Comparison of ENCODE assay signal across 27 cellular contexts in the genomic region with DNA sequence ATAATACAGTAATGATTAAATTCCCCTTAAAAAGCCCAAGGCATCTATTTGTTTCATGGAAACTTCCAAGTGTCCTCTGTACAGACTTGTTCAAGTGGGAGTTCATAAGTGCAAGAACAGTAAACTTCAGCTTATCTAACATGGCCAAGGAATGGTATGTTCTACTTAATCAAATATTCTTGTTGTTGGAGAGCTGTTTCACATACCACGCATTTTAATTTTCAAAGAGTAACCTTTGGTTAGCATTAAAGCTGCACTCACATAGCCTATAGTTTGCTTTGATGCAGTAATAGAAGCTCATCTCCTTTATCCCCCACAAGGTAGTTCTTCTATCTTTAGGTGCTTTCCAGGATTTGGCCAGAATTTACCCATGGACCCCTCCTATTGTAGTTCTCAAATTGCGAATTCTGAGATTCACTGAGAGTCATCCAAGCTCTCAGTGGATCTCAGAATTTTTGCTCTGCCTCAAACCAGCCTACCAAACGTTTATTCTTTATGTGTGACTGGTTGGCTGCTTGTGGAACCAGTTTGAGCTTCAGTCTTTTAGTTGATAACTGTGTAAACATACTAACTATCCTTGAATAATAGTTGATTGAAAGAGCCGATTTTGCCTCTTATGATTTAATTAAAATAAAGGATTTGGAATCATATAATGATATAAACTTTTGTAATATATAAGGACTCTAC.
DNase-seq lines count a peak whose midpoint lies in the region; ATAC-seq and TF ChIP-seq lines count a peak whose summit lies in the region.
"Had no signal": no experiment of that assay in that cellular context is flagged by ENCODE, and none has a peak within 500 bp of the region (broad histone marks: within the 10 kb centered on the region; RNA-seq: fewer than 3 reads in every experiment).

No MANE protein-coding gene starts in this region.

- no peaks in the 10 kb centered on the region for H3K9me3 ChIP-seq in mammary epithelial cell (replicated peaks; ENCODE audit: insufficient read depth, low read length)
- H3K9me3 ChIP-seq in left lung, result peaks cover 0 to 3% of the 10 kb centered on the region in 2 donors
- no peaks in the 10 kb centered on the region for H3K9me3 ChIP-seq in suprapubic skin
- H3K9me3 ChIP-seq: SJCRH30, transverse colon had no signal

- BruUV-seq in mammary epithelial cell (replicated peaks; lab: Mats Ljungman, UMichigan) (no TSS peak), MCF 10A (replicated peaks; lab: Mats Ljungman, UMichigan) (no TSS peak)

- no peak overlapping the region for H3K9ac ChIP-seq in mammary epithelial cell (ENCODE audit: insufficient read depth, low read length)

- no peaks in the 10 kb centered on the region for H3K36me3 Mint-ChIP-seq in MCF 10A (ENCODE audit: insufficient read depth, unreplicated experiment)
- H3K36me3 Mint-ChIP-seq in stimulated activated naive B cell treated with anti-CD40 and anti-IgM and Interleukin-4, amounts not matched to agents 10 μg/mL and 1 μg/mL and 100 μg/mL, for 72 hours, result no peaks in the 10 kb centered on the region

- H3K9me3 Mint-ChIP-seq in MCF 10A (ENCODE audit: unreplicated experiment), result no peaks in the 10 kb centered on the region
- H3K9me3 Mint-ChIP-seq in stimulated activated naive B cell treated with anti-CD40 and anti-IgM and Interleukin-4, amounts not matched to agents 10 μg/mL and 1 μg/mL and 100 μg/mL, for 72 hours, result no peaks in the 10 kb centered on the region

- peak overlapping the region; percentile 75 for H3K27ac ChIP-seq in mammary epithelial cell (ENCODE audit: insufficient read depth, low read depth, low read length)
- H3K27ac ChIP-seq in left lung, result peak overlapping the region; percentile 49 to 58
- H3K27ac ChIP-seq in suprapubic skin, result peak overlapping the region; percentile 34
- H3K27ac ChIP-seq: SJCRH30, transverse colon had no signal

- POLR2A ChIA-PET in MCF 10A (lab: Yijun Ruan, JAX), result interaction anchor here (0.5 to 3.1 kb wide), 9 partner anchors 8 to 585 kb away, joined by 3 to 15 read pairs (median 4); no protein-coding TSS in a partner anchor

- CTCF ChIA-PET in mammary epithelial cell (lab: Charles Lee; ENCODE audit: low non-redundant PET), result no interaction called here
- CTCF ChIA-PET in MCF 10A (lab: Yijun Ruan, JAX), result interaction anchor here (0.5 to 1.1 kb wide), 4 partner anchors 11 to 801 kb away, joined by 3 read pairs; no protein-coding TSS in a partner anchor

- no peaks in the 10 kb centered on the region for H3K79me2 ChIP-seq in mammary epithelial cell (ENCODE audit: insufficient read depth, low read length)

- peak overlapping the region; percentile 67 for H3K4me2 ChIP-seq in mammary epithelial cell (ENCODE audit: insufficient read depth, low read depth, low read length)
- H3K4me2 ChIP-seq: smooth muscle cell had no signal

- H3K36me3 ChIP-seq in mammary epithelial cell (ENCODE audit: insufficient read depth, low read length) (no peaks in the 10 kb centered on the region), left lung (no peaks in the 10 kb centered on the region), suprapubic skin (no peaks in the 10 kb centered on the region)
- H3K36me3 ChIP-seq: SJCRH30, transverse colon had no signal

- H3K4me3 Mint-ChIP-seq in MCF 10A (ENCODE audit: unreplicated experiment), result no peak overlapping the region
- H3K4me3 Mint-ChIP-seq in stimulated activated naive B cell treated with anti-CD40 and anti-IgM and Interleukin-4, amounts not matched to agents 10 μg/mL and 1 μg/mL and 100 μg/mL, for 72 hours, result no peak overlapping the region
- H3K4me3 Mint-ChIP-seq: B cell, HFFc6, nephron progenitor cell had no signal

- in situ Hi-C loops in mammary epithelial cell (cut with MboI; ENCODE audit: low sequenced_read_pairs in 2 of 2), result no loop called here

- no peak for TF ChIP-seq POLR2A in suprapubic skin (IDR thresholded peaks at IDR 0.05)

- no peak overlapping the region for H3K27ac Mint-ChIP-seq in MCF 10A (ENCODE audit: low read depth, unreplicated experiment)
- H3K27ac Mint-ChIP-seq in stimulated activated naive B cell treated with anti-CD40 and anti-IgM and Interleukin-4, amounts not matched to agents 10 μg/mL and 1 μg/mL and 100 μg/mL, for 72 hours, result no peak overlapping the region
- H3K27ac Mint-ChIP-seq: B cell, HFFc6, nephron progenitor cell had no signal

- intact Hi-C loops in mammary epithelial cell (cut with micrococcal nuclease), result no loop called here
- intact Hi-C loops in MCF 10A (cut with micrococcal nuclease), result no loop called here
- intact Hi-C loops in left lung (cut with DNase I), result no loop called here

- WGBS in mammary epithelial cell (ENCODE audit: low coverage, missing lambda C conversion rate), result 43% methylated on average over 4 of the region's 4 CpGs
- WGBS in suprapubic skin, result 55% methylated on average over 4 of the region's 4 CpGs

- no peak for TF ChIP-seq EP300 in suprapubic skin (IDR thresholded peaks at IDR 0.05)

- TF ChIP-seq CTCF in mammary epithelial cell (conservative IDR thresholded peaks at IDR 0.05 in 1 of 2, IDR thresholded peaks at IDR 0.05 in 1 of 2; ENCODE audit: extremely low read depth in 1 of 2, insufficient read depth in 1 of 2, low read depth in 1 of 2, low read length in 2 of 2) (no peak), MCF 10A (IDR thresholded peaks at IDR 0.05; ENCODE audit: unreplicated experiment) (no peak), choroid plexus epithelial cell (conservative IDR thresholded peaks at IDR 0.05; ENCODE audit: low read depth, low read length) (no peak), left lung (IDR thresholded peaks at IDR 0.05) (no peak), suprapubic skin (IDR thresholded peaks at IDR 0.05) (no peak)

- H3K27me3 ChIP-seq in mammary epithelial cell (ENCODE audit: insufficient read depth, low read length) (no peaks in the 10 kb centered on the region), left lung (no peaks in the 10 kb centered on the region), suprapubic skin (no peaks in the 10 kb centered on the region)
- H3K27me3 ChIP-seq: SJCRH30, transverse colon had no signal

- peak; percentile 75 for DNase-seq in mammary epithelial cell
- no peak for DNase-seq in MCF 10A (ENCODE audit: unreplicated experiment)
- peak; percentile 90 for DNase-seq in choroid plexus epithelial cell (ENCODE audit: low read depth)
- no peak for DNase-seq in left lung
- no peak for DNase-seq in suprapubic skin (ENCODE audit: low spot score in 2 of 2)
- no peak for DNase-seq in stimulated activated naive B cell treated with anti-CD40 and anti-IgM and Interleukin-4, amounts not matched to agents 10 μg/mL and 1 μg/mL and 100 μg/mL, for 72 hours
- no peak for DNase-seq in activated CD8-positive, alpha-beta memory T cell treated with anti-CD3 and anti-CD28 coated beads, Interleukin-2, amount 50 U/mL, for 48 hours
- DNase-seq: activated CD4-positive, alpha-beta T cell treated with anti-CD3 and anti-CD28 coated beads for 4 hours; activated naive CD4-positive, alpha-beta T cell treated with Interleukin-2 at 50 U/mL for 16 hours; activated T-cell treated with anti-CD3 and anti-CD28 coated beads, Interleukin-2, amount 50 U/mL, for 48 hours; DMS79 treated with DMSO at 0.1 percent for 48 hours; effector memory CD4-positive, alpha-beta T cell; HFFc6; Kasumi-1; left cardiac atrium; NCI-H1092; NCI-H2029; NCI-H446; nephron progenitor cell; SJCRH30; stimulated activated CD4-positive, alpha-beta T cell treated with anti-CD3 and anti-CD28 coated beads, Interleukin-4, amount 100 ng/mL, for 1 hour; stimulated activated naive CD8-positive, alpha-beta T cell treated with anti-CD3 and anti-CD28 coated beads, Interleukin-15, Interleukin-2, amounts not matched to agents 100 U/mL and 50 U/mL, for 24 hours; transverse colon had no signal

- H3K4me3 ChIP-seq in mammary epithelial cell (replicated peaks in 1 of 3; ENCODE audit: insufficient read depth in 1 of 3, low read depth in 2 of 3, low read length in 3 of 3) (no peak overlapping the region), choroid plexus epithelial cell (ENCODE audit: low read depth, low read length) (no peak overlapping the region), left lung (no peak overlapping the region), suprapubic skin (no peak overlapping the region)
- H3K4me3 ChIP-seq: GM12878, SJCRH30, smooth muscle cell, transverse colon had no signal

- dilution Hi-C loops in mammary epithelial cell (cut with HindIII; ENCODE audit: low sequenced_read_pairs), result no loop called here

- no peaks in the 10 kb centered on the region for H3K4me1 Mint-ChIP-seq in MCF 10A (ENCODE audit: insufficient read depth, unreplicated experiment)
- H3K4me1 Mint-ChIP-seq in stimulated activated naive B cell treated with anti-CD40 and anti-IgM and Interleukin-4, amounts not matched to agents 10 μg/mL and 1 μg/mL and 100 μg/mL, for 72 hours, result no peaks in the 10 kb centered on the region
- H3K4me1 Mint-ChIP-seq: B cell had no signal

- H2AFZ ChIP-seq in mammary epithelial cell (ENCODE audit: low read depth, low read length), result peak overlapping the region; percentile 74

- peak; percentile 84 for ATAC-seq in left lung
- no peak for ATAC-seq in stimulated activated naive B cell treated with anti-CD40 and anti-IgM and Interleukin-4, amounts not matched to agents 10 μg/mL and 1 μg/mL and 100 μg/mL, for 72 hours (replicated peaks)
- ATAC-seq in GM21390 (IDR thresholded peaks at IDR 0.05; ENCODE audit: unreplicated experiment), result no peak
- ATAC-seq: GM12878; stimulated activated naive CD8-positive, alpha-beta T cell treated with anti-CD3 and anti-CD28 coated beads, Interleukin-15, Interleukin-2, amounts not matched to agents 100 U/mL and 50 U/mL, for 24 hours had no signal

- no peaks in the 10 kb centered on the region for H3K27me3 Mint-ChIP-seq in MCF 10A (ENCODE audit: insufficient read depth, unreplicated experiment)
- no peaks in the 10 kb centered on the region for H3K27me3 Mint-ChIP-seq in stimulated activated naive B cell treated with anti-CD40 and anti-IgM and Interleukin-4, amounts not matched to agents 10 μg/mL and 1 μg/mL and 100 μg/mL, for 72 hours
- H3K27me3 Mint-ChIP-seq: B cell had no signal

- no peaks in the 10 kb centered on the region for H4K20me1 ChIP-seq in mammary epithelial cell (ENCODE audit: insufficient read depth, low read length)

- peaks cover 24% of the 10 kb centered on the region for H3K4me1 ChIP-seq in mammary epithelial cell (ENCODE audit: insufficient read depth, low read length)
- no peaks in the 10 kb centered on the region for H3K4me1 ChIP-seq in left lung
- H3K4me1 ChIP-seq in suprapubic skin, result peaks cover 4% of the 10 kb centered on the region
- H3K4me1 ChIP-seq: SJCRH30 had no signal

Comparison
In these comparisons a context has a peak if more than half of its experiments do, and no peak if none do; other contexts are left out.
1. DNase-seq: peak in mammary epithelial cell (single experiment) and choroid plexus epithelial cell (single experiment); none in MCF 10A (single experiment), left lung (0 of 2), suprapubic skin (0 of 2), stimulated activated naive B cell treated with anti-CD40 and anti-IgM and Interleukin-4, amounts not matched to agents 10 μg/mL and 1 μg/mL and 100 μg/mL, for 72 hours (single experiment) and activated CD8-positive, alpha-beta memory T cell treated with anti-CD3 and anti-CD28 coated beads, Interleukin-2, amount 50 U/mL, for 48 hours (single experiment).
2. Peak in every context shown above with its lines, with median percentiles within 50 percentile points of each other: H3K27ac ChIP-seq.